15 cellular contexts compared by ENCODE assay signal in genomic region chr16:2329532-2329931, GRCh38. TPM values are rescaled to one million over a fixed set of nuclear protein-coding genes. Genes with fewer than 3 reads are reported as not detected.
DNase-seq lines count a peak whose midpoint lies in the region; ATAC-seq and TF ChIP-seq lines count a peak whose summit lies in the region.
"Had no signal": no experiment of that assay in that cellular context is flagged by ENCODE, and none has a peak within 500 bp of the region (broad histone marks: within the 10 kb centered on the region; RNA-seq: fewer than 3 reads in every experiment).

No MANE protein-coding gene starts in this region.

- intact Hi-C loops in left lung (cut with DNase I) = no loop called here
- intact Hi-C loops in upper lobe of right lung (cut with DNase I) = no loop called here

- H3K4me1 ChIP-seq in left lung (peaks cover 0 to 10% of the 10 kb centered on the region in 2 donors), upper lobe of right lung (no peaks in the 10 kb centered on the region)

- no peaks in the 10 kb centered on the region for H3K27me3 ChIP-seq in left lung
- H3K27me3 ChIP-seq in upper lobe of right lung = no peaks in the 10 kb centered on the region

- ATAC-seq in left lung = peak; percentile 72
- ATAC-seq in upper lobe of right lung = peak; percentile 84
- ATAC-seq in GM19324 (IDR thresholded peaks at IDR 0.05; ENCODE audit: low FRiP score, unreplicated experiment) = no peak
- no peak for ATAC-seq in GM19467 (IDR thresholded peaks at IDR 0.05; ENCODE audit: unreplicated experiment)

- H3K4me3 ChIP-seq in left lung (peak overlapping the region in 1 of 2 donors; percentile 39), upper lobe of right lung (peak overlapping the region; percentile 48)
- H3K4me3 ChIP-seq: BLaER1 treated with 17β-estradiol and CSF1 and Interleukin-3, amounts not matched to agents 10 nM and 100 nM had no signal

- H3K9me3 ChIP-seq in left lung (no peaks in the 10 kb centered on the region), upper lobe of right lung (no peaks in the 10 kb centered on the region)
- H3K9me3 ChIP-seq: BLaER1 treated with 17β-estradiol and CSF1 and Interleukin-3, amounts not matched to agents 10 nM and 100 nM had no signal

- DNase-seq in activated CD8-positive, alpha-beta memory T cell treated with anti-CD3 and anti-CD28 coated beads, Interleukin-2, amount 50 U/mL, for 48 hours = peak; percentile 44
- DNase-seq in activated CD8-positive, alpha-beta memory T cell treated with anti-CD3 and anti-CD28 coated beads for 24 hours = no peak
- peak; percentile 84 to 89 for DNase-seq in left lung
- peak; percentile 82 for DNase-seq in mesenteric fat pad (ENCODE audit: low spot score)
- peak; percentile 94 for DNase-seq in upper lobe of right lung
- no peak for DNase-seq in NCI-H1092 (lab: John Stamatoyannopoulos, UW)
- DNase-seq: CD4-positive, CD25-positive, alpha-beta regulatory T cell; DMS53; GF-D8; GOT3; H9 had no signal

- TF ChIP-seq CTCF in left lung (IDR thresholded peaks at IDR 0.05) (no peak), upper lobe of right lung (IDR thresholded peaks at IDR 0.05) (no peak)

- H3K27ac ChIP-seq in left lung (peak overlapping the region; percentile 4 to 57), upper lobe of right lung (peak overlapping the region; percentile 77)
- H3K27ac ChIP-seq: 22Rv1; BLaER1 treated with 17β-estradiol and CSF1 and Interleukin-3, amounts not matched to agents 10 nM and 100 nM had no signal

- H3K36me3 ChIP-seq in left lung (peaks cover 0 to 28% of the 10 kb centered on the region in 2 donors), upper lobe of right lung (peaks cover 23% of the 10 kb centered on the region)

RNA-seq across cellular contexts. Expression of gene ABCA3, which starts 11.0 kb away (rescaled TPM):
- 100 to 1,000 TPM; 329 to 334 TPM for total RNA-seq in left lung
- total RNA-seq in mesenteric fat pad = 19.5 TPM
- total RNA-seq in upper lobe of right lung = 598 TPM

Comparison
In these comparisons a context has a peak if more than half of its experiments do, and no peak if none do; other contexts are left out.
1. DNase-seq: peak in activated CD8-positive, alpha-beta memory T cell treated with anti-CD3 and anti-CD28 coated beads, Interleukin-2, amount 50 U/mL, for 48 hours (single experiment), left lung (2 of 2), mesenteric fat pad (single experiment) and upper lobe of right lung (single experiment); none in activated CD8-positive, alpha-beta memory T cell treated with anti-CD3 and anti-CD28 coated beads for 24 hours (single experiment) and NCI-H1092 (single experiment).
2. ATAC-seq: peak in left lung (single experiment) and upper lobe of right lung (single experiment); none in GM19324 (single experiment) and GM19467 (single experiment).
3. RNA of gene ABCA3, which starts 11.0 kb away (total RNA-seq): 598 TPM in upper lobe of right lung (single experiment) and 329 to 334 TPM in left lung; 19.5 TPM in mesenteric fat pad (single experiment); every median in the first group is over 10 times any median in the second.